In the genomic region with DNA sequence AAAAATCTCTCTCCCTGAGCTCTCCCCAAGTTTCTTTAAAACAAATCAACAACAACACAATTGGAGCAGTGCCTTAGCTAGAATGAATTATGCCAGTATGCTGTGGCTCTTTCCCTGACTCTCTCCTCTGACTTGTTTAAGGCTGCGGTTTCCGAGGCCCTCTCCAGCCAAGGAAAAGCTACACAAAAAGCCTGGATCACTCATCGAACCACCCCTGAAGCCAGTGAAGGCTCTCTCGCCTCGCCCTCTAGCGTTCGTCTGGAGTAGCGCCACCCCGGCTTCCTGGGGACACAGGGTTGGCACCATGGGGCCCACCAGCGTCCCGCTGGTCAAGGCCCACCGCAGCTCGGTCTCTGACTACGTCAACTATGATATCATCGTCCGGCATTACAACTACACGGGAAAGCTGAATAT, we compare ENCODE assay signal across 1 cellular context.
TF ChIP-seq lines count a peak whose summit lies in the region.

No MANE protein-coding gene starts in this region.

TF ChIP-seq in K562, 482 proteins besides CTCF, POLR2A, EP300 and RAD21 (continued from another document and continues in another):
- TF ChIP-seq, protein P1, sequence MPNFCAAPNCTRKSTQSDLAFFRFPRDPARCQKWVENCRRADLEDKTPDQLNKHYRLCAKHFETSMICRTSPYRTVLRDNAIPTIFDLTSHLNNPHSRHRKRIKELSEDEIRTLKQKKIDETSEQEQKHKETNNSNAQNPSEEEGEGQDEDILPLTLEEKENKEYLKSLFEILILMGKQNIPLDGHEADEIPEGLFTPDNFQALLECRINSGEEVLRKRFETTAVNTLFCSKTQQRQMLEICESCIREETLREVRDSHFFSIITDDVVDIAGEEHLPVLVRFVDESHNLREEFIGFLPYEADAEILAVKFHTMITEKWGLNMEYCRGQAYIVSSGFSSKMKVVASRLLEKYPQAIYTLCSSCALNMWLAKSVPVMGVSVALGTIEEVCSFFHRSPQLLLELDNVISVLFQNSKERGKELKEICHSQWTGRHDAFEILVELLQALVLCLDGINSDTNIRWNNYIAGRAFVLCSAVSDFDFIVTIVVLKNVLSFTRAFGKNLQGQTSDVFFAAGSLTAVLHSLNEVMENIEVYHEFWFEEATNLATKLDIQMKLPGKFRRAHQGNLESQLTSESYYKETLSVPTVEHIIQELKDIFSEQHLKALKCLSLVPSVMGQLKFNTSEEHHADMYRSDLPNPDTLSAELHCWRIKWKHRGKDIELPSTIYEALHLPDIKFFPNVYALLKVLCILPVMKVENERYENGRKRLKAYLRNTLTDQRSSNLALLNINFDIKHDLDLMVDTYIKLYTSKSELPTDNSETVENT (CRISPR knock-in tag; IDR thresholded peaks at IDR 0.05): no peak
- TF ChIP-seq KLF6 (CRISPR knock-in tag; IDR thresholded peaks at IDR 0.05; ENCODE audit: borderline replicate concordance): no peak
- no peak for TF ChIP-seq KLF10 (CRISPR knock-in tag; IDR thresholded peaks at IDR 0.05)
- TF ChIP-seq RB1 (IDR thresholded peaks at IDR 0.05; ENCODE audit: low read depth): no peak
- no peak for TF ChIP-seq ZNF75A (CRISPR knock-in tag; IDR thresholded peaks at IDR 0.05)
- TF ChIP-seq, protein P2, sequence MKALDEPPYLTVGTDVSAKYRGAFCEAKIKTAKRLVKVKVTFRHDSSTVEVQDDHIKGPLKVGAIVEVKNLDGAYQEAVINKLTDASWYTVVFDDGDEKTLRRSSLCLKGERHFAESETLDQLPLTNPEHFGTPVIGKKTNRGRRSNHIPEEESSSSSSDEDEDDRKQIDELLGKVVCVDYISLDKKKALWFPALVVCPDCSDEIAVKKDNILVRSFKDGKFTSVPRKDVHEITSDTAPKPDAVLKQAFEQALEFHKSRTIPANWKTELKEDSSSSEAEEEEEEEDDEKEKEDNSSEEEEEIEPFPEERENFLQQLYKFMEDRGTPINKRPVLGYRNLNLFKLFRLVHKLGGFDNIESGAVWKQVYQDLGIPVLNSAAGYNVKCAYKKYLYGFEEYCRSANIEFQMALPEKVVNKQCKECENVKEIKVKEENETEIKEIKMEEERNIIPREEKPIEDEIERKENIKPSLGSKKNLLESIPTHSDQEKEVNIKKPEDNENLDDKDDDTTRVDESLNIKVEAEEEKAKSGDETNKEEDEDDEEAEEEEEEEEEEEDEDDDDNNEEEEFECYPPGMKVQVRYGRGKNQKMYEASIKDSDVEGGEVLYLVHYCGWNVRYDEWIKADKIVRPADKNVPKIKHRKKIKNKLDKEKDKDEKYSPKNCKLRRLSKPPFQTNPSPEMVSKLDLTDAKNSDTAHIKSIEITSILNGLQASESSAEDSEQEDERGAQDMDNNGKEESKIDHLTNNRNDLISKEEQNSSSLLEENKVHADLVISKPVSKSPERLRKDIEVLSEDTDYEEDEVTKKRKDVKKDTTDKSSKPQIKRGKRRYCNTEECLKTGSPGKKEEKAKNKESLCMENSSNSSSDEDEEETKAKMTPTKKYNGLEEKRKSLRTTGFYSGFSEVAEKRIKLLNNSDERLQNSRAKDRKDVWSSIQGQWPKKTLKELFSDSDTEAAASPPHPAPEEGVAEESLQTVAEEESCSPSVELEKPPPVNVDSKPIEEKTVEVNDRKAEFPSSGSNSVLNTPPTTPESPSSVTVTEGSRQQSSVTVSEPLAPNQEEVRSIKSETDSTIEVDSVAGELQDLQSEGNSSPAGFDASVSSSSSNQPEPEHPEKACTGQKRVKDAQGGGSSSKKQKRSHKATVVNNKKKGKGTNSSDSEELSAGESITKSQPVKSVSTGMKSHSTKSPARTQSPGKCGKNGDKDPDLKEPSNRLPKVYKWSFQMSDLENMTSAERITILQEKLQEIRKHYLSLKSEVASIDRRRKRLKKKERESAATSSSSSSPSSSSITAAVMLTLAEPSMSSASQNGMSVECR (CRISPR knock-in tag; IDR thresholded peaks at IDR 0.05): no peak
- TF ChIP-seq ZBTB7A (IDR thresholded peaks at IDR 0.05; ENCODE audit: borderline replicate concordance, control insufficient read depth, low read depth, low read length): no peak
- no peak for TF ChIP-seq SIX5 (IDR thresholded peaks at IDR 0.05; ENCODE audit: borderline replicate concordance in 1 of 2, insufficient read depth in 1 of 2, low read depth in 1 of 2, low read length in 2 of 2)
- TF ChIP-seq, protein P3, sequence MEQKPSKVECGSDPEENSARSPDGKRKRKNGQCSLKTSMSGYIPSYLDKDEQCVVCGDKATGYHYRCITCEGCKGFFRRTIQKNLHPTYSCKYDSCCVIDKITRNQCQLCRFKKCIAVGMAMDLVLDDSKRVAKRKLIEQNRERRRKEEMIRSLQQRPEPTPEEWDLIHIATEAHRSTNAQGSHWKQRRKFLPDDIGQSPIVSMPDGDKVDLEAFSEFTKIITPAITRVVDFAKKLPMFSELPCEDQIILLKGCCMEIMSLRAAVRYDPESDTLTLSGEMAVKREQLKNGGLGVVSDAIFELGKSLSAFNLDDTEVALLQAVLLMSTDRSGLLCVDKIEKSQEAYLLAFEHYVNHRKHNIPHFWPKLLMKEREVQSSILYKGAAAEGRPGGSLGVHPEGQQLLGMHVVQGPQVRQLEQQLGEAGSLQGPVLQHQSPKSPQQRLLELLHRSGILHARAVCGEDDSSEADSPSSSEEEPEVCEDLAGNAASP (IDR thresholded peaks at IDR 0.05): no peak
- no peak for TF ChIP-seq BRCA1 (IDR thresholded peaks at IDR 0.05)
- TF ChIP-seq BRCA1 (CRISPR knock-in tag; IDR thresholded peaks at IDR 0.05): no peak
- TF ChIP-seq KDM2B (CRISPR knock-in tag; IDR thresholded peaks at IDR 0.05): no peak
- no peak for TF ChIP-seq TAL1 (IDR thresholded peaks at IDR 0.05)
- no peak for TF ChIP-seq PHF20 (IDR thresholded peaks at IDR 0.05; ENCODE audit: partially characterized antibody)
- TF ChIP-seq, protein P4, sequence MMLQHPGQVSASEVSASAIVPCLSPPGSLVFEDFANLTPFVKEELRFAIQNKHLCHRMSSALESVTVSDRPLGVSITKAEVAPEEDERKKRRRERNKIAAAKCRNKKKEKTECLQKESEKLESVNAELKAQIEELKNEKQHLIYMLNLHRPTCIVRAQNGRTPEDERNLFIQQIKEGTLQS (IDR thresholded peaks at IDR 0.05): no peak
- TF ChIP-seq, protein P4 (CRISPR knock-in tag; conservative IDR thresholded peaks at IDR 0.05): no peak
- TF ChIP-seq, protein P5, sequence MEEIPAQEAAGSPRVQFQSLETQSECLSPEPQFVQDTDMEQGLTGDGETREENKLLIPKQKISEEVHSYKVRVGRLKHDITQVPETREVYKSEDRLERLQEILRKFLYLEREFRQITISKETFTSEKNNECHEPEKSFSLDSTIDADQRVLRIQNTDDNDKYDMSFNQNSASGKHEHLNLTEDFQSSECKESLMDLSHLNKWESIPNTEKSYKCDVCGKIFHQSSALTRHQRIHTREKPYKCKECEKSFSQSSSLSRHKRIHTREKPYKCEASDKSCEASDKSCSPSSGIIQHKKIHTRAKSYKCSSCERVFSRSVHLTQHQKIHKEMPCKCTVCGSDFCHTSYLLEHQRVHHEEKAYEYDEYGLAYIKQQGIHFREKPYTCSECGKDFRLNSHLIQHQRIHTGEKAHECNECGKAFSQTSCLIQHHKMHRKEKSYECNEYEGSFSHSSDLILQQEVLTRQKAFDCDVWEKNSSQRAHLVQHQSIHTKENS (CRISPR knock-in tag; IDR thresholded peaks at IDR 0.05): no peak
- no peak for TF ChIP-seq ZBED1 (IDR thresholded peaks at IDR 0.05)
- no peak for TF ChIP-seq HSF4 (CRISPR knock-in tag; IDR thresholded peaks at IDR 0.05; ENCODE audit: borderline replicate concordance)
- TF ChIP-seq, protein P6, sequence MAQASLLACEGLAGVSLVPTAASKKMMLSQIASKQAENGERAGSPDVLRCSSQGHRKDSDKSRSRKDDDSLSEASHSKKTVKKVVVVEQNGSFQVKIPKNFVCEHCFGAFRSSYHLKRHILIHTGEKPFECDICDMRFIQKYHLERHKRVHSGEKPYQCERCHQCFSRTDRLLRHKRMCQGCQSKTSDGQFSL (CRISPR knock-in tag; IDR thresholded peaks at IDR 0.05): 0 out of 2 replicates have a peak, but pooled peaks have one; percentile 38
- TF ChIP-seq, protein P6 (tag; IDR thresholded peaks at IDR 0.05): no peak
- TF ChIP-seq, protein P7, sequence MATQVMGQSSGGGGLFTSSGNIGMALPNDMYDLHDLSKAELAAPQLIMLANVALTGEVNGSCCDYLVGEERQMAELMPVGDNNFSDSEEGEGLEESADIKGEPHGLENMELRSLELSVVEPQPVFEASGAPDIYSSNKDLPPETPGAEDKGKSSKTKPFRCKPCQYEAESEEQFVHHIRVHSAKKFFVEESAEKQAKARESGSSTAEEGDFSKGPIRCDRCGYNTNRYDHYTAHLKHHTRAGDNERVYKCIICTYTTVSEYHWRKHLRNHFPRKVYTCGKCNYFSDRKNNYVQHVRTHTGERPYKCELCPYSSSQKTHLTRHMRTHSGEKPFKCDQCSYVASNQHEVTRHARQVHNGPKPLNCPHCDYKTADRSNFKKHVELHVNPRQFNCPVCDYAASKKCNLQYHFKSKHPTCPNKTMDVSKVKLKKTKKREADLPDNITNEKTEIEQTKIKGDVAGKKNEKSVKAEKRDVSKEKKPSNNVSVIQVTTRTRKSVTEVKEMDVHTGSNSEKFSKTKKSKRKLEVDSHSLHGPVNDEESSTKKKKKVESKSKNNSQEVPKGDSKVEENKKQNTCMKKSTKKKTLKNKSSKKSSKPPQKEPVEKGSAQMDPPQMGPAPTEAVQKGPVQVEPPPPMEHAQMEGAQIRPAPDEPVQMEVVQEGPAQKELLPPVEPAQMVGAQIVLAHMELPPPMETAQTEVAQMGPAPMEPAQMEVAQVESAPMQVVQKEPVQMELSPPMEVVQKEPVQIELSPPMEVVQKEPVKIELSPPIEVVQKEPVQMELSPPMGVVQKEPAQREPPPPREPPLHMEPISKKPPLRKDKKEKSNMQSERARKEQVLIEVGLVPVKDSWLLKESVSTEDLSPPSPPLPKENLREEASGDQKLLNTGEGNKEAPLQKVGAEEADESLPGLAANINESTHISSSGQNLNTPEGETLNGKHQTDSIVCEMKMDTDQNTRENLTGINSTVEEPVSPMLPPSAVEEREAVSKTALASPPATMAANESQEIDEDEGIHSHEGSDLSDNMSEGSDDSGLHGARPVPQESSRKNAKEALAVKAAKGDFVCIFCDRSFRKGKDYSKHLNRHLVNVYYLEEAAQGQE (CRISPR knock-in tag; IDR thresholded peaks at IDR 0.05; ENCODE audit: low read depth): no peak
- no peak for TF ChIP-seq NFXL1 (CRISPR knock-in tag; IDR thresholded peaks at IDR 0.05)
- no peak for TF ChIP-seq EGR1 (conservative IDR thresholded peaks at IDR 0.05)
- no peak for TF ChIP-seq ARHGAP35 (IDR thresholded peaks at IDR 0.05; ENCODE audit: partially characterized antibody)
- TF ChIP-seq, protein P8, sequence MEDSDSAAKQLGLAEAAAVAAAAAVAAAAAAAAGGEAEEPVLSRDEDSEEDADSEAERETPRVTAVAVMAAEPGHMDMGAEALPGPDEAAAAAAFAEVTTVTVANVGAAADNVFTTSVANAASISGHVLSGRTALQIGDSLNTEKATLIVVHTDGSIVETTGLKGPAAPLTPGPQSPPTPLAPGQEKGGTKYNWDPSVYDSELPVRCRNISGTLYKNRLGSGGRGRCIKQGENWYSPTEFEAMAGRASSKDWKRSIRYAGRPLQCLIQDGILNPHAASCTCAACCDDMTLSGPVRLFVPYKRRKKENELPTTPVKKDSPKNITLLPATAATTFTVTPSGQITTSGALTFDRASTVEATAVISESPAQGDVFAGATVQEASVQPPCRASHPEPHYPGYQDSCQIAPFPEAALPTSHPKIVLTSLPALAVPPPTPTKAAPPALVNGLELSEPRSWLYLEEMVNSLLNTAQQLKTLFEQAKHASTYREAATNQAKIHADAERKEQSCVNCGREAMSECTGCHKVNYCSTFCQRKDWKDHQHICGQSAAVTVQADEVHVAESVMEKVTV (CRISPR knock-in tag; IDR thresholded peaks at IDR 0.05): peak; percentile 70
- TF ChIP-seq, protein P9, sequence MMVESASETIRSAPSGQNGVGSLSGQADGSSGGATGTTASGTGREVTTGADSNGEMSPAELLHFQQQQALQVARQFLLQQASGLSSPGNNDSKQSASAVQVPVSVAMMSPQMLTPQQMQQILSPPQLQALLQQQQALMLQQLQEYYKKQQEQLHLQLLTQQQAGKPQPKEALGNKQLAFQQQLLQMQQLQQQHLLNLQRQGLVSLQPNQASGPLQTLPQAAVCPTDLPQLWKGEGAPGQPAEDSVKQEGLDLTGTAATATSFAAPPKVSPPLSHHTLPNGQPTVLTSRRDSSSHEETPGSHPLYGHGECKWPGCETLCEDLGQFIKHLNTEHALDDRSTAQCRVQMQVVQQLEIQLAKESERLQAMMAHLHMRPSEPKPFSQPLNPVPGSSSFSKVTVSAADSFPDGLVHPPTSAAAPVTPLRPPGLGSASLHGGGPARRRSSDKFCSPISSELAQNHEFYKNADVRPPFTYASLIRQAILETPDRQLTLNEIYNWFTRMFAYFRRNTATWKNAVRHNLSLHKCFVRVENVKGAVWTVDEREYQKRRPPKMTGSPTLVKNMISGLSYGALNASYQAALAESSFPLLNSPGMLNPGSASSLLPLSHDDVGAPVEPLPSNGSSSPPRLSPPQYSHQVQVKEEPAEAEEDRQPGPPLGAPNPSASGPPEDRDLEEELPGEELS (CRISPR knock-in tag; IDR thresholded peaks at IDR 0.05; ENCODE audit: borderline replicate concordance): 0 out of 2 replicates have a peak, but pooled peaks have one; percentile 61
- no peak for TF ChIP-seq HNRNPK (IDR thresholded peaks at IDR 0.05; ENCODE audit: low read depth, low read length, poor library complexity, severe bottlenecking)
- TF ChIP-seq, protein P10, sequence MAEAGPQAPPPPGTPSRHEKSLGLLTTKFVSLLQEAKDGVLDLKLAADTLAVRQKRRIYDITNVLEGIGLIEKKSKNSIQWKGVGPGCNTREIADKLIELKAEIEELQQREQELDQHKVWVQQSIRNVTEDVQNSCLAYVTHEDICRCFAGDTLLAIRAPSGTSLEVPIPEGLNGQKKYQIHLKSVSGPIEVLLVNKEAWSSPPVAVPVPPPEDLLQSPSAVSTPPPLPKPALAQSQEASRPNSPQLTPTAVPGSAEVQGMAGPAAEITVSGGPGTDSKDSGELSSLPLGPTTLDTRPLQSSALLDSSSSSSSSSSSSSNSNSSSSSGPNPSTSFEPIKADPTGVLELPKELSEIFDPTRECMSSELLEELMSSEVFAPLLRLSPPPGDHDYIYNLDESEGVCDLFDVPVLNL (CRISPR knock-in tag; IDR thresholded peaks at IDR 0.05; ENCODE audit: low read depth): no peak
- TF ChIP-seq RNF2 (IDR thresholded peaks at IDR 0.05): peak; percentile 45; the same call in 1 of the 2 replicates
